Comparison of ENCODE assay signal across 1 cellular context in genomic region chr2:28117104-28117596, GRCh38.
TF ChIP-seq lines count a peak whose summit lies in the region.

No MANE protein-coding gene starts in this region.

TF ChIP-seq in HepG2, 621 proteins besides CTCF, POLR2A, EP300 and RAD21 (continued from another document and continues in another):
- TF ChIP-seq, protein P1, sequence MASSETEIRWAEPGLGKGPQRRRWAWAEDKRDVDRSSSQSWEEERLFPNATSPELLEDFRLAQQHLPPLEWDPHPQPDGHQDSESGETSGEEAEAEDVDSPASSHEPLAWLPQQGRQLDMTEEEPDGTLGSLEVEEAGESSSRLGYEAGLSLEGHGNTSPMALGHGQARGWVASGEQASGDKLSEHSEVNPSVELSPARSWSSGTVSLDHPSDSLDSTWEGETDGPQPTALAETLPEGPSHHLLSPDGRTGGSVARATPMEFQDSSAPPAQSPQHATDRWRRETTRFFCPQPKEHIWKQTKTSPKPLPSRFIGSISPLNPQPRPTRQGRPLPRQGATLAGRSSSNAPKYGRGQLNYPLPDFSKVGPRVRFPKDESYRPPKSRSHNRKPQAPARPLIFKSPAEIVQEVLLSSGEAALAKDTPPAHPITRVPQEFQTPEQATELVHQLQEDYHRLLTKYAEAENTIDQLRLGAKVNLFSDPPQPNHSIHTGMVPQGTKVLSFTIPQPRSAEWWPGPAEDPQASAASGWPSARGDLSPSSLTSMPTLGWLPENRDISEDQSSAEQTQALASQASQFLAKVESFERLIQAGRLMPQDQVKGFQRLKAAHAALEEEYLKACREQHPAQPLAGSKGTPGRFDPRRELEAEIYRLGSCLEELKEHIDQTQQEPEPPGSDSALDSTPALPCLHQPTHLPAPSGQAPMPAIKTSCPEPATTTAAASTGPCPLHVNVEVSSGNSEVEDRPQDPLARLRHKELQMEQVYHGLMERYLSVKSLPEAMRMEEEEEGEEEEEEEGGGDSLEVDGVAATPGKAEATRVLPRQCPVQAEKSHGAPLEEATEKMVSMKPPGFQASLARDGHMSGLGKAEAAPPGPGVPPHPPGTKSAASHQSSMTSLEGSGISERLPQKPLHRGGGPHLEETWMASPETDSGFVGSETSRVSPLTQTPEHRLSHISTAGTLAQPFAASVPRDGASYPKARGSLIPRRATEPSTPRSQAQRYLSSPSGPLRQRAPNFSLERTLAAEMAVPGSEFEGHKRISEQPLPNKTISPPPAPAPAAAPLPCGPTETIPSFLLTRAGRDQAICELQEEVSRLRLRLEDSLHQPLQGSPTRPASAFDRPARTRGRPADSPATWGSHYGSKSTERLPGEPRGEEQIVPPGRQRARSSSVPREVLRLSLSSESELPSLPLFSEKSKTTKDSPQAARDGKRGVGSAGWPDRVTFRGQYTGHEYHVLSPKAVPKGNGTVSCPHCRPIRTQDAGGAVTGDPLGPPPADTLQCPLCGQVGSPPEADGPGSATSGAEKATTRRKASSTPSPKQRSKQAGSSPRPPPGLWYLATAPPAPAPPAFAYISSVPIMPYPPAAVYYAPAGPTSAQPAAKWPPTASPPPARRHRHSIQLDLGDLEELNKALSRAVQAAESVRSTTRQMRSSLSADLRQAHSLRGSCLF (CRISPR knock-in tag; IDR thresholded peaks at IDR 0.05; ENCODE audit: borderline replicate concordance), result no peak
- TF ChIP-seq, protein P2, sequence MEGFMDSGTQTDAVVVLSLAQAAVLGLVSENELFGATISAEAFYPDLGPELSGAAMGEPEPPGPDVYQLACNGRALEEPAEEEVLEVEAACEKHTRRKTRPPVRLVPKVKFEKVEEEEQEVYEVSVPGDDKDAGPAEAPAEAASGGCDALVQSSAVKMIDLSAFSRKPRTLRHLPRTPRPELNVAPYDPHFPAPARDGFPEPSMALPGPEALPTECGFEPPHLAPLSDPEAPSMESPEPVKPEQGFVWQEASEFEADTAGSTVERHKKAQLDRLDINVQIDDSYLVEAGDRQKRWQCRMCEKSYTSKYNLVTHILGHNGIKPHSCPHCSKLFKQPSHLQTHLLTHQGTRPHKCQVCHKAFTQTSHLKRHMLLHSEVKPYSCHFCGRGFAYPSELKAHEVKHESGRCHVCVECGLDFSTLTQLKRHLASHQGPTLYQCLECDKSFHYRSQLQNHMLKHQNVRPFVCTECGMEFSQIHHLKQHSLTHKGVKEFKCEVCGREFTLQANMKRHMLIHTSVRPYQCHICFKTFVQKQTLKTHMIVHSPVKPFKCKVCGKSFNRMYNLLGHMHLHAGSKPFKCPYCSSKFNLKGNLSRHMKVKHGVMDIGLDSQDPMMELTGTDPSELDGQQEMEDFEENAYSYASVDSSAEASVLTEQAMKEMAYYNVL (CRISPR knock-in tag; IDR thresholded peaks at IDR 0.05; ENCODE audit: borderline replicate concordance), result no peak
- TF ChIP-seq, protein P3, sequence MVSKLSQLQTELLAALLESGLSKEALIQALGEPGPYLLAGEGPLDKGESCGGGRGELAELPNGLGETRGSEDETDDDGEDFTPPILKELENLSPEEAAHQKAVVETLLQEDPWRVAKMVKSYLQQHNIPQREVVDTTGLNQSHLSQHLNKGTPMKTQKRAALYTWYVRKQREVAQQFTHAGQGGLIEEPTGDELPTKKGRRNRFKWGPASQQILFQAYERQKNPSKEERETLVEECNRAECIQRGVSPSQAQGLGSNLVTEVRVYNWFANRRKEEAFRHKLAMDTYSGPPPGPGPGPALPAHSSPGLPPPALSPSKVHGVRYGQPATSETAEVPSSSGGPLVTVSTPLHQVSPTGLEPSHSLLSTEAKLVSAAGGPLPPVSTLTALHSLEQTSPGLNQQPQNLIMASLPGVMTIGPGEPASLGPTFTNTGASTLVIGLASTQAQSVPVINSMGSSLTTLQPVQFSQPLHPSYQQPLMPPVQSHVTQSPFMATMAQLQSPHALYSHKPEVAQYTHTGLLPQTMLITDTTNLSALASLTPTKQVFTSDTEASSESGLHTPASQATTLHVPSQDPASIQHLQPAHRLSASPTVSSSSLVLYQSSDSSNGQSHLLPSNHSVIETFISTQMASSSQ (IDR thresholded peaks at IDR 0.05; ENCODE audit: low read depth), result peak; percentile 74
- TF ChIP-seq, protein P3 (CRISPR knock-in tag; IDR thresholded peaks at IDR 0.05; ENCODE audit: borderline replicate concordance), result peak; percentile 52; the same call in 1 of the 2 replicates
- no peak for TF ChIP-seq FOXP1 (IDR thresholded peaks at IDR 0.05)
- no peak for TF ChIP-seq FOXP1 (CRISPR knock-in tag; IDR thresholded peaks at IDR 0.05)
- TF ChIP-seq GABPB1 (CRISPR knock-in tag; IDR thresholded peaks at IDR 0.05), result no peak
- TF ChIP-seq EED (CRISPR knock-in tag; IDR thresholded peaks at IDR 0.05), result no peak
- no peak for TF ChIP-seq HDAC6 (IDR thresholded peaks at IDR 0.05; ENCODE audit: low read depth, low read length)
- peak; percentile 82 for TF ChIP-seq TCF7 (IDR thresholded peaks at IDR 0.05; ENCODE audit: low read depth)
- no peak for TF ChIP-seq HES4 (CRISPR knock-in tag; IDR thresholded peaks at IDR 0.05; ENCODE audit: borderline replicate concordance)
- no peak for TF ChIP-seq ZNF354B (CRISPR knock-in tag; IDR thresholded peaks at IDR 0.05)
- TF ChIP-seq ZBTB14 (CRISPR knock-in tag; IDR thresholded peaks at IDR 0.05), result no peak
- TF ChIP-seq CREB1 (IDR thresholded peaks at IDR 0.05), result no peak
- TF ChIP-seq CREB1 (CRISPR knock-in tag; IDR thresholded peaks at IDR 0.05), result 0 out of 2 replicates have a peak, but pooled peaks have one; percentile 30
- TF ChIP-seq XRCC5 (optimal IDR thresholded peaks at IDR 0.05; ENCODE audit: low read length), result peak; percentile 26
- TF ChIP-seq ZNF501 (CRISPR knock-in tag; IDR thresholded peaks at IDR 0.05), result 0 out of 2 replicates have a peak, but pooled peaks have one; percentile 32
- TF ChIP-seq KDM6A (CRISPR knock-in tag; IDR thresholded peaks at IDR 0.05; ENCODE audit: low read depth), result no peak
- no peak for TF ChIP-seq CHD2 (IDR thresholded peaks at IDR 0.05; ENCODE audit: low read depth, low read length)
- peak; percentile 90 for TF ChIP-seq ZNF7 (CRISPR knock-in tag; IDR thresholded peaks at IDR 0.05)
- TF ChIP-seq CREM (IDR thresholded peaks at IDR 0.05), result peak; percentile 28; the same call in 1 of the 2 replicates
- TF ChIP-seq CREM (CRISPR knock-in tag; IDR thresholded peaks at IDR 0.05), result no peak
- peak; percentile 56 for TF ChIP-seq FOSL2 (CRISPR knock-in tag; IDR thresholded peaks at IDR 0.05)
- no peak for TF ChIP-seq ZNF674 (CRISPR knock-in tag; IDR thresholded peaks at IDR 0.05; ENCODE audit: low read depth)
- TF ChIP-seq HCFC1 (IDR thresholded peaks at IDR 0.05; ENCODE audit: low read depth, low read length), result no peak
- no peak for TF ChIP-seq ZBTB34 (CRISPR knock-in tag; IDR thresholded peaks at IDR 0.05)
- TF ChIP-seq TBX2 (CRISPR knock-in tag; IDR thresholded peaks at IDR 0.05; ENCODE audit: borderline replicate concordance), result peak; percentile 71; the same call in 1 of the 2 replicates
- TF ChIP-seq BATF2 (CRISPR knock-in tag; IDR thresholded peaks at IDR 0.05), result no peak
- no peak for TF ChIP-seq ZBTB37 (CRISPR knock-in tag; IDR thresholded peaks at IDR 0.05)
- TF ChIP-seq, protein P4, sequence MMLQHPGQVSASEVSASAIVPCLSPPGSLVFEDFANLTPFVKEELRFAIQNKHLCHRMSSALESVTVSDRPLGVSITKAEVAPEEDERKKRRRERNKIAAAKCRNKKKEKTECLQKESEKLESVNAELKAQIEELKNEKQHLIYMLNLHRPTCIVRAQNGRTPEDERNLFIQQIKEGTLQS (CRISPR knock-in tag; IDR thresholded peaks at IDR 0.05), result no peak
- TF ChIP-seq YY1 (IDR thresholded peaks at IDR 0.05; ENCODE audit: insufficient read depth, insufficient replicate concordance, low read depth, low read length), result no peak
- no peak for TF ChIP-seq ZBTB25 (CRISPR knock-in tag; IDR thresholded peaks at IDR 0.05)
- no peak for TF ChIP-seq NBN (conservative IDR thresholded peaks at IDR 0.05)
- TF ChIP-seq TEAD3 (CRISPR knock-in tag; optimal IDR thresholded peaks at IDR 0.05; ENCODE audit: borderline replicate concordance), result peak; percentile 57
- TF ChIP-seq PHB2 (IDR thresholded peaks at IDR 0.05; ENCODE audit: partially characterized antibody), result no peak
- no peak for TF ChIP-seq RBFOX2 (IDR thresholded peaks at IDR 0.05; ENCODE audit: low read depth, low read length)
- TF ChIP-seq ZNF446 (CRISPR knock-in tag; IDR thresholded peaks at IDR 0.05), result no peak
- TF ChIP-seq, protein P5, sequence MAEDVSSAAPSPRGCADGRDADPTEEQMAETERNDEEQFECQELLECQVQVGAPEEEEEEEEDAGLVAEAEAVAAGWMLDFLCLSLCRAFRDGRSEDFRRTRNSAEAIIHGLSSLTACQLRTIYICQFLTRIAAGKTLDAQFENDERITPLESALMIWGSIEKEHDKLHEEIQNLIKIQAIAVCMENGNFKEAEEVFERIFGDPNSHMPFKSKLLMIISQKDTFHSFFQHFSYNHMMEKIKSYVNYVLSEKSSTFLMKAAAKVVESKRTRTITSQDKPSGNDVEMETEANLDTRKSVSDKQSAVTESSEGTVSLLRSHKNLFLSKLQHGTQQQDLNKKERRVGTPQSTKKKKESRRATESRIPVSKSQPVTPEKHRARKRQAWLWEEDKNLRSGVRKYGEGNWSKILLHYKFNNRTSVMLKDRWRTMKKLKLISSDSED (CRISPR knock-in tag; IDR thresholded peaks at IDR 0.05), result no peak
- TF ChIP-seq NCOA2 (CRISPR knock-in tag; IDR thresholded peaks at IDR 0.05), result peak; percentile 42; the same call in 1 of the 2 replicates
- TF ChIP-seq AGO2 (optimal IDR thresholded peaks at IDR 0.05; ENCODE audit: low read depth, low read length), result no peak
- TF ChIP-seq ZNF17 (CRISPR knock-in tag; IDR thresholded peaks at IDR 0.05), result no peak
- no peak for TF ChIP-seq RFXANK (CRISPR knock-in tag; IDR thresholded peaks at IDR 0.05)
- TF ChIP-seq SATB2 (CRISPR knock-in tag; IDR thresholded peaks at IDR 0.05), result no peak
- no peak for TF ChIP-seq GTF3A (CRISPR knock-in tag; conservative IDR thresholded peaks at IDR 0.05)
- peak; percentile 30; the same call in 1 of the 2 replicates for TF ChIP-seq PHF21A (CRISPR knock-in tag; IDR thresholded peaks at IDR 0.05)
- no peak for TF ChIP-seq SRSF4 (IDR thresholded peaks at IDR 0.05; ENCODE audit: low read depth, low read length, poor library complexity, severe bottlenecking)
- TF ChIP-seq ZNF788 (CRISPR knock-in tag; IDR thresholded peaks at IDR 0.05; ENCODE audit: borderline replicate concordance), result no peak
- 0 out of 2 replicates have a peak, but pooled peaks have one; percentile 36 for TF ChIP-seq ZNF335 (CRISPR knock-in tag; IDR thresholded peaks at IDR 0.05)
- TF ChIP-seq ZNF670 (CRISPR knock-in tag; IDR thresholded peaks at IDR 0.05; ENCODE audit: borderline replicate concordance), result no peak
- TF ChIP-seq RARA (CRISPR knock-in tag; IDR thresholded peaks at IDR 0.05), result no peak
